Comparison of ENCODE assay signal across 8 cellular contexts in the genomic region with DNA sequence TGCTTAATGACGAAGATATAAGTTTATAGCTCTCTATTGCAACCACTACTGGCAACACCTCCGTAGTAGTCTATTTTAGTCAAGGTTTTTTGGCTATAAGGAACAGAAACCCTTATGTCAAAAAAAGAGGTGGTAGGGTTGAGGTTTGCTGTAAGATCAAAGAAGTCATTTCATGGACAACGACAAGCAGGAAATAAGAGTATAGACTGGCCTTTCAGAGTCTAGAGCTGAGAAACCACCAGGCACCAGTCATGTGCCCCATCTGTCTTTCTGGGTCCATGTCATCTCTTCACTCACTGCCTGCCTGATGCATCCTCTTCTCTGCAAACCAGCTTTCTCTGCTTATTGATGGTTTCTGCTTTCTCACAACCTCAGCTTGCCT.
DNase-seq lines count a peak whose midpoint lies in the region; ATAC-seq, FAIRE-seq and TF ChIP-seq lines count a peak whose summit lies in the region.

No MANE protein-coding gene starts in this region.

- DNase-seq in GM18507 (ENCODE audit: extremely low spot score, insufficient read length, low read depth) (no peak), foreskin melanocyte (peak; percentile 65), AML-193 (lab: John Stamatoyannopoulos, UW) (no peak), NCI-H2029 treated with DMSO at 0.1 percent for 48 hours (lab: John Stamatoyannopoulos, UW) (no peak), erythroblast (lab: John Stamatoyannopoulos, UW) (no peak), HuH-7.5 (ENCODE audit: low spot score) (no peak)

- ATAC-seq in GM21528 (IDR thresholded peaks at IDR 0.05; ENCODE audit: low FRiP score, unreplicated experiment) (peak; percentile 85), HG03575 (IDR thresholded peaks at IDR 0.05; ENCODE audit: extremely low read depth, insufficient number of reproducible peaks, low FRiP score, unreplicated experiment) (peak; percentile 95)

- peak; percentile 82 for FAIRE-seq in GM18507 (lab: Jason Lieb, UNC)

- TF ChIP-seq POLR2A in erythroblast (IDR thresholded peaks at IDR 0.05; ENCODE audit: low read length): no peak
